ENCODE assay signal across 9 cellular contexts in the genomic region with DNA sequence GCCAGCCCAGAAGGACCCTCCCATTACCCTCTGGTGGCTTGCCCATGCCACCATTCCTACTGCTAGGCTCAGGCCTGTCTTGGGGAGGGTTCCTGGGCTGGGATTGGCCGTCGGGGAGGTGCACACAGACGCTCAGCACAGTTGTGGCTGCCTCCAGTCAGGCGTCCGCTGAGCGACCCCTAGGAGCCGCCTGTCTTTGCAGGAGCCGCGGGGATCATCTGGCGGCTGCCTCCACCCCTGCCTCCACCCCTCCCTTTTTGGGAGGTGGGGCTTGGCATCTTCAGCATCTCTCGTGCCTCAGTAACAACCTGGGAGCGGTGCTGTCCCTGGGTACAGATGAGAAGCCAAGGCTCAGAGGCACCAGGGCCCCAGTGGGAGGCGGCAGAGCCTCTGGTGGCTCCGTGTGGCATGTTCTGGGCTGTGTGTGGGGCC. TPM values are rescaled to one million over a fixed set of nuclear protein-coding genes. Genes with fewer than 3 reads are reported as not detected.
A peak's percentile ranks its signal among the peaks of the same experiment; 100 is the strongest.
DNase-seq lines count a peak whose midpoint lies in the region; ATAC-seq lines count a peak whose summit lies in the region.
"Had no signal": no experiment of that assay in that cellular context is flagged by ENCODE, and none has a peak within 500 bp of the region (broad histone marks: within the 10 kb centered on the region; RNA-seq: fewer than 3 reads in every experiment).

No MANE protein-coding gene starts in this region.

- no peak overlapping the region for H2BK5ac ChIP-seq in mesendoderm (ENCODE audit: low read length)

- ATAC-seq in GM21423 (IDR thresholded peaks at IDR 0.05; ENCODE audit: unreplicated experiment): no peak
- ATAC-seq in natural killer cell treated with Interleukin-12 subunit alpha and Interleukin-12 subunit beta and Interleukin-15 and Interleukin-18, amount 100 ng/mL, for 72 hours: no peak

- WGBS in mesendoderm (ENCODE audit: extremely low coverage, insufficient coverage, low lambda C conversion rate): no CpG with 5 or more reads among the region's 14 CpGs

- no peak overlapping the region for H2BK120ac ChIP-seq in mesendoderm (ENCODE audit: low read depth, low read length)

- no peaks in the 10 kb centered on the region for H3K9me3 Mint-ChIP-seq in natural killer cell treated with Interleukin-12 subunit alpha and Interleukin-12 subunit beta and Interleukin-15 and Interleukin-18, amount 100 ng/mL, for 72 hours
- H3K9me3 Mint-ChIP-seq: central memory CD8-positive, alpha-beta T cell had no signal

- H3K4ac ChIP-seq in mesendoderm (ENCODE audit: low read depth, low read length): no peak overlapping the region

- H3K79me1 ChIP-seq in mesendoderm (ENCODE audit: low read length): peaks cover 9% of the 10 kb centered on the region

- DNase-seq in AG08396 (ENCODE audit: low spot score) (peak; percentile 72), NCI-H1092 treated with DMSO at 0.1 percent for 48 hours (lab: John Stamatoyannopoulos, UW) (peak; percentile 92), caudate nucleus (lab: John Stamatoyannopoulos, UW) (peak in 2 of 61 donors; percentile 41 to 74), mesendoderm (peak; percentile 33), cerebellum (ENCODE audit: low spot score) (no peak)
- no peak for DNase-seq in natural killer cell treated with Interleukin-12 subunit alpha and Interleukin-12 subunit beta and Interleukin-15 and Interleukin-18, amount 100 ng/mL, for 72 hours (ENCODE audit: low spot score)
- DNase-seq in activated CD8-positive, alpha-beta memory T cell treated with anti-CD3 and anti-CD28 coated beads, Interleukin-2, amount 50 U/mL, for 48 hours: no peak

- peaks cover 7 to 9% of the 10 kb centered on the region in 2 donors for H3K4me1 Mint-ChIP-seq in natural killer cell treated with Interleukin-12 subunit alpha and Interleukin-12 subunit beta and Interleukin-15 and Interleukin-18, amount 100 ng/mL, for 72 hours (ENCODE audit: low read depth in 2 of 2)

- no peaks in the 10 kb centered on the region for H3K36me3 ChIP-seq in mesendoderm (ENCODE audit: control insufficient read depth, insufficient read depth, low read length)

- H3K56ac ChIP-seq in mesendoderm (ENCODE audit: low read length): no peak overlapping the region

- H3K27ac ChIP-seq in caudate nucleus (ENCODE audit: low read depth, low read length) (peak overlapping the region; percentile 30), mesendoderm (ENCODE audit: low read depth, low read length) (no peak overlapping the region)

- no peaks in the 10 kb centered on the region for H3K27me3 ChIP-seq in mesendoderm (ENCODE audit: insufficient read depth, low read length, poor library complexity)

- H3K4me3 Mint-ChIP-seq in natural killer cell treated with Interleukin-12 subunit alpha and Interleukin-12 subunit beta and Interleukin-15 and Interleukin-18, amount 100 ng/mL, for 72 hours: no peak overlapping the region
- H3K4me3 Mint-ChIP-seq: central memory CD8-positive, alpha-beta T cell had no signal

- no peak overlapping the region for H3K4me3 ChIP-seq in mesendoderm (ENCODE audit: low read length)

- no peak overlapping the region for H3K23ac ChIP-seq in mesendoderm (ENCODE audit: low read length)

- H2AK5ac ChIP-seq in mesendoderm (ENCODE audit: low read length): no peak overlapping the region

- no peak overlapping the region for H4K8ac ChIP-seq in mesendoderm (ENCODE audit: low read depth, low read length)

- H3K27ac Mint-ChIP-seq in natural killer cell treated with Interleukin-12 subunit alpha and Interleukin-12 subunit beta and Interleukin-15 and Interleukin-18, amount 100 ng/mL, for 72 hours: no peak overlapping the region

- H3K79me2 ChIP-seq in mesendoderm (ENCODE audit: control insufficient read depth, insufficient read depth, low read length): peaks cover 9% of the 10 kb centered on the region

- no peaks in the 10 kb centered on the region for H3K36me3 Mint-ChIP-seq in natural killer cell treated with Interleukin-12 subunit alpha and Interleukin-12 subunit beta and Interleukin-15 and Interleukin-18, amount 100 ng/mL, for 72 hours

- H3K18ac ChIP-seq in mesendoderm (ENCODE audit: low read length): no peak overlapping the region

- H3K27me3 Mint-ChIP-seq in natural killer cell treated with Interleukin-12 subunit alpha and Interleukin-12 subunit beta and Interleukin-15 and Interleukin-18, amount 100 ng/mL, for 72 hours: no peaks in the 10 kb centered on the region
- H3K27me3 Mint-ChIP-seq: central memory CD8-positive, alpha-beta T cell had no signal

- H3K9ac ChIP-seq in mesendoderm (ENCODE audit: low read length): no peak overlapping the region

- H4K5ac ChIP-seq in mesendoderm (ENCODE audit: low read length): no peak overlapping the region

- no peak overlapping the region for H2BK15ac ChIP-seq in mesendoderm (replicated peaks; ENCODE audit: low read depth)

- no peak overlapping the region for H3K4me2 ChIP-seq in mesendoderm (ENCODE audit: low read length)

- no peaks in the 10 kb centered on the region for H3K4me1 ChIP-seq in mesendoderm (ENCODE audit: control insufficient read depth, low read depth, low read length)

RNA-seq across cellular contexts. Expression of gene RXRA, which starts 39.6 kb away (rescaled TPM):
- polyA plus RNA-seq in mesendoderm (2013, experiment 1 of 2): 16.4 TPM
- polyA plus RNA-seq in mesendoderm (2013, experiment 2 of 2): 16.9 TPM
- 5.7 TPM for total RNA-seq in cerebellum
- 1 to 10 TPM; 3.8 to 4.9 TPM for total RNA-seq in natural killer cell treated with Interleukin-12 subunit alpha and Interleukin-12 subunit beta and Interleukin-15 and Interleukin-18, amount 100 ng/mL, for 72 hours

Comparison
In these comparisons a context has a peak if more than half of its experiments do, and no peak if none do; other contexts are left out.
1. DNase-seq: peak in AG08396 (single experiment), NCI-H1092 treated with DMSO at 0.1 percent for 48 hours (single experiment) and mesendoderm (single experiment); none in cerebellum (single experiment), natural killer cell treated with Interleukin-12 subunit alpha and Interleukin-12 subunit beta and Interleukin-15 and Interleukin-18, amount 100 ng/mL, for 72 hours (single experiment) and activated CD8-positive, alpha-beta memory T cell treated with anti-CD3 and anti-CD28 coated beads, Interleukin-2, amount 50 U/mL, for 48 hours (single experiment).